Comparison of ENCODE assay signal across 1 cellular context in the genomic region with DNA sequence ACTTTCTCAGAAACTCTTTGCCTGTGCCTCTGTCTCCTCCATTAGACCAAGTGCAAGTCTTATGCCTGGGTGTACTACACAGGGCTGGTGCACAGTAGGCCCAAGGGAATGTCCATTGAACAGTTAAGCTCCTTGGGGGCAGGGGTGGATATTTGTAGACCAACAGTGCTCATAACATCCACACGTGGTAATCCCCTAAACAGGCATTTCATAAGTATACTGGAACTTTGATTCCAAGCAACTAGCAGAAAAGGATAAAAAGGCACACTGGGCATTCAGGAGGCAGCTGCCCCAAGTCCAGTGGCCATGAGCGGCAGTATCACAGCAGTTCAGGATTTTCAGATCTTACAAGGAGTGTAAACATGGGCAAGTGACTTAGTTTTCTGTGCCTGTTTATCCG.
TF ChIP-seq lines count a peak whose summit lies in the region.

No MANE protein-coding gene starts in this region.

TF ChIP-seq in HepG2, 621 proteins besides CTCF, POLR2A, EP300 and RAD21:
- TF ChIP-seq FOXO4 (CRISPR knock-in tag; conservative IDR thresholded peaks at IDR 0.05) = 0 out of 2 replicates have a peak, but pooled peaks have one; percentile 65
- no peak for TF ChIP-seq IKZF1 (IDR thresholded peaks at IDR 0.05)
- no peak for TF ChIP-seq LCORL (IDR thresholded peaks at IDR 0.05)
- no peak for TF ChIP-seq LCORL (CRISPR knock-in tag; IDR thresholded peaks at IDR 0.05)
- no peak for TF ChIP-seq ZNF383 (CRISPR knock-in tag; IDR thresholded peaks at IDR 0.05; ENCODE audit: borderline replicate concordance)
- no peak for TF ChIP-seq ARID3A (IDR thresholded peaks at IDR 0.05; ENCODE audit: low read depth, low read length)
- TF ChIP-seq AKAP8 (CRISPR knock-in tag; IDR thresholded peaks at IDR 0.05) = no peak
- TF ChIP-seq PRPF4 (IDR thresholded peaks at IDR 0.05; ENCODE audit: low read depth, low read length, poor library complexity, severe bottlenecking) = no peak
- no peak for TF ChIP-seq KLF12 (CRISPR knock-in tag; IDR thresholded peaks at IDR 0.05; ENCODE audit: borderline replicate concordance)
- TF ChIP-seq ZSCAN9 (CRISPR knock-in tag; IDR thresholded peaks at IDR 0.05; ENCODE audit: borderline replicate concordance) = no peak
- peak; percentile 54; the same call in 1 of the 2 replicates for TF ChIP-seq ZKSCAN1 (IDR thresholded peaks at IDR 0.05; ENCODE audit: low read length)
- TF ChIP-seq SRSF9 (IDR thresholded peaks at IDR 0.05; ENCODE audit: borderline replicate concordance, insufficient read depth, low read depth, low read length, poor library complexity, severe bottlenecking) = no peak
- peak; percentile 48; the same call in 1 of the 2 replicates for TF ChIP-seq ZNF629 (CRISPR knock-in tag; conservative IDR thresholded peaks at IDR 0.05)
- TF ChIP-seq ZNF318 (CRISPR knock-in tag; IDR thresholded peaks at IDR 0.05) = no peak
- TF ChIP-seq ZSCAN12 (CRISPR knock-in tag; IDR thresholded peaks at IDR 0.05) = no peak
- TF ChIP-seq ARID5B (CRISPR knock-in tag; IDR thresholded peaks at IDR 0.05) = no peak
- TF ChIP-seq, protein P1, sequence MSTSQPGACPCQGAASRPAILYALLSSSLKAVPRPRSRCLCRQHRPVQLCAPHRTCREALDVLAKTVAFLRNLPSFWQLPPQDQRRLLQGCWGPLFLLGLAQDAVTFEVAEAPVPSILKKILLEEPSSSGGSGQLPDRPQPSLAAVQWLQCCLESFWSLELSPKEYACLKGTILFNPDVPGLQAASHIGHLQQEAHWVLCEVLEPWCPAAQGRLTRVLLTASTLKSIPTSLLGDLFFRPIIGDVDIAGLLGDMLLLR (CRISPR knock-in tag; IDR thresholded peaks at IDR 0.05) = no peak
- TF ChIP-seq ZNF235 (CRISPR knock-in tag; IDR thresholded peaks at IDR 0.05; ENCODE audit: borderline replicate concordance) = no peak
- TF ChIP-seq BORCS8-MEF2B (CRISPR knock-in tag; IDR thresholded peaks at IDR 0.05) = no peak
- TF ChIP-seq, protein P2, sequence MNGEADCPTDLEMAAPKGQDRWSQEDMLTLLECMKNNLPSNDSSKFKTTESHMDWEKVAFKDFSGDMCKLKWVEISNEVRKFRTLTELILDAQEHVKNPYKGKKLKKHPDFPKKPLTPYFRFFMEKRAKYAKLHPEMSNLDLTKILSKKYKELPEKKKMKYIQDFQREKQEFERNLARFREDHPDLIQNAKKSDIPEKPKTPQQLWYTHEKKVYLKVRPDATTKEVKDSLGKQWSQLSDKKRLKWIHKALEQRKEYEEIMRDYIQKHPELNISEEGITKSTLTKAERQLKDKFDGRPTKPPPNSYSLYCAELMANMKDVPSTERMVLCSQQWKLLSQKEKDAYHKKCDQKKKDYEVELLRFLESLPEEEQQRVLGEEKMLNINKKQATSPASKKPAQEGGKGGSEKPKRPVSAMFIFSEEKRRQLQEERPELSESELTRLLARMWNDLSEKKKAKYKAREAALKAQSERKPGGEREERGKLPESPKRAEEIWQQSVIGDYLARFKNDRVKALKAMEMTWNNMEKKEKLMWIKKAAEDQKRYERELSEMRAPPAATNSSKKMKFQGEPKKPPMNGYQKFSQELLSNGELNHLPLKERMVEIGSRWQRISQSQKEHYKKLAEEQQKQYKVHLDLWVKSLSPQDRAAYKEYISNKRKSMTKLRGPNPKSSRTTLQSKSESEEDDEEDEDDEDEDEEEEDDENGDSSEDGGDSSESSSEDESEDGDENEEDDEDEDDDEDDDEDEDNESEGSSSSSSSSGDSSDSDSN (CRISPR knock-in tag; IDR thresholded peaks at IDR 0.05) = 0 out of 2 replicates have a peak, but pooled peaks have one; percentile 20
TF ChIP-seq in HepG2: peak in this region for 4.
